In the genomic region with DNA sequence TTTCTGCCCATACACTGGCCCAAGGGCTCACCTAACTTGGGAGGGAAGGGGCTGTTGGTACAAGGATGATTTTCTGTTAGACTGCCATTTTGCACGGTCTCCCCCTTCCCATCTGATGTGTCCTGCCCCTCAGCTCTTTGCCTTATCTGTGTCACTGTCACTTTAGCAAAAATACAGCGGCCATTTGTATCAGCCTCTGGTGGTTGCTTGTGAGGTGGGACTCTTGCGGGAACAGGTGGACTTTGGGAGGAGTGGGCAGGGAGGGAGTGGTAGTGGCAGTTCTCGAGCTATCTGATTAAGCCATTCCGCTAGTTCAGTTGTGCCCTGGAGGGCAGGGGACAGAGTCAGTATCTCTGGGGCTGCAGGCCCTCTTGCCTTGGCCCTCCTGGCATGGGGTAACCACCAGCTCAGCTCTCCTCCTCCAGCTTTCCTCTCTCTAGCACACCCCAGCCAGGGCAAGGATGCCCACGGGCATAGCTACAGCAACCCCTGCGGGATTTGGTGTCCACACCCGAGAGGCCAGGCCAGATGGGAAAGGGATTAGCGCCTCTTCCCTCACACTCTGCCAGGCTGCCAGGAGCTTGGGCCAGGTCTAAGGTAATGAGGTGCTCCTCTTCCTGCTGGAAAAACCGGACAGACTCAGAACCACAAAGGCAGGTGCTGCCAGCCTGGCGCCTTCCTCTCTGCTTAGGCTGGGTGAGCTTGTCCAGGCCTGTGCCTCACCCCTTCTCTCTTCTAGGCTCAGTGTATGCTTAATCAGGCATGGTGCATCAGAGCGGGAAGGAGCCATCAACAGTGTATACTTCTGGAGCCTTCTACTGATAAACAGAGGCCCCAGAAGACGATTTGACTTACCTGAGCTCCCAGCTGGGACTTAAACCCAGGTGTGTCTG, we compare ENCODE assay signal across 13 cellular contexts. TPM values are rescaled to one million over a fixed set of nuclear protein-coding genes. Genes with fewer than 3 reads are reported as not detected.
DNase-seq lines count a peak whose midpoint lies in the region; ATAC-seq and TF ChIP-seq lines count a peak whose summit lies in the region.
"Had no signal": no experiment of that assay in that cellular context is flagged by ENCODE, and none has a peak within 500 bp of the region (broad histone marks: within the 10 kb centered on the region; RNA-seq: fewer than 3 reads in every experiment).

No MANE protein-coding gene starts in this region.

- TF ChIP-seq CTCF in epithelial cell of esophagus (IDR thresholded peaks at IDR 0.05; ENCODE audit: insufficient read depth, low read depth, low read length, missing control alignments): no peak

- no peaks in the 10 kb centered on the region for H3K27me3 Mint-ChIP-seq in activated T-cell treated with anti-CD3 and anti-CD28 coated beads, Interleukin-2, amount 50 U/mL, for 24 hours
- no peaks in the 10 kb centered on the region for H3K27me3 Mint-ChIP-seq in activated T-cell treated with anti-CD3 and anti-CD28 coated beads, Interleukin-2, amount 50 U/mL, for 4 hours (ENCODE audit: low read depth)

- no peaks in the 10 kb centered on the region for H3K9me3 Mint-ChIP-seq in activated T-cell treated with anti-CD3 and anti-CD28 coated beads, Interleukin-2, amount 50 U/mL, for 24 hours
- no peaks in the 10 kb centered on the region for H3K9me3 Mint-ChIP-seq in activated T-cell treated with anti-CD3 and anti-CD28 coated beads, Interleukin-2, amount 50 U/mL, for 4 hours

- 94% methylated on average over 13 of the region's 13 CpGs for WGBS in thymus

- H3K4me3 ChIP-seq in epithelial cell of esophagus (ENCODE audit: low read length): no peak overlapping the region
- no peak overlapping the region for H3K4me3 ChIP-seq in thymus (ENCODE audit: low read length)
- H3K4me3 ChIP-seq: hepatocyte, psoas muscle had no signal

- no peaks in the 10 kb centered on the region for H3K27me3 ChIP-seq in thymus (ENCODE audit: control insufficient read depth, insufficient read depth)
- H3K27me3 ChIP-seq: hepatocyte had no signal

- peak overlapping the region; percentile 72 for H3K27ac ChIP-seq in thymus (ENCODE audit: low read depth)
- H3K27ac ChIP-seq: hepatocyte, psoas muscle had no signal

- DNase-seq in activated T-cell treated with anti-CD3 and anti-CD28 coated beads, Interleukin-2, amount 50 U/mL, for 24 hours: no peak
- no peak for DNase-seq in activated T-cell treated with anti-CD3 and anti-CD28 coated beads, Interleukin-2, amount 50 U/mL, for 4 hours
- DNase-seq in SW480 (ENCODE audit: low spot score) (peak; percentile 36), epithelial cell of esophagus (ENCODE audit: low read depth) (peak; percentile 96), ecto neural progenitor cell (ENCODE audit: low spot score) (no peak), germinal center (ENCODE audit: low spot score) (no peak)
- DNase-seq: psoas muscle had no signal

- no peak overlapping the region for H3K4me3 Mint-ChIP-seq in activated T-cell treated with anti-CD3 and anti-CD28 coated beads, Interleukin-2, amount 50 U/mL, for 24 hours
- H3K4me3 Mint-ChIP-seq in activated T-cell treated with anti-CD3 and anti-CD28 coated beads, Interleukin-2, amount 50 U/mL, for 4 hours: no peak overlapping the region

- ATAC-seq in activated T-cell treated with anti-CD3 and anti-CD28 coated beads, Interleukin-2, amount 50 U/mL, for 4 hours: no peak
- no peak for ATAC-seq in HG02885 (IDR thresholded peaks at IDR 0.05; ENCODE audit: poor library complexity, unreplicated experiment)

- H3K36me3 ChIP-seq in thymus (ENCODE audit: control insufficient read depth, insufficient read depth): peaks cover 56% of the 10 kb centered on the region

- H3K27ac Mint-ChIP-seq in activated T-cell treated with anti-CD3 and anti-CD28 coated beads, Interleukin-2, amount 50 U/mL, for 24 hours: peak overlapping the region; percentile 53

- peaks cover 35% of the 10 kb centered on the region for H3K4me1 Mint-ChIP-seq in activated T-cell treated with anti-CD3 and anti-CD28 coated beads, Interleukin-2, amount 50 U/mL, for 24 hours (ENCODE audit: low read depth)
- H3K4me1 Mint-ChIP-seq in activated T-cell treated with anti-CD3 and anti-CD28 coated beads, Interleukin-2, amount 50 U/mL, for 4 hours (ENCODE audit: low read depth): peaks cover 26% of the 10 kb centered on the region

- H3K9me3 ChIP-seq in thymus (ENCODE audit: control insufficient read depth): no peaks in the 10 kb centered on the region
- H3K9me3 ChIP-seq: psoas muscle had no signal

- H3K36me3 Mint-ChIP-seq in activated T-cell treated with anti-CD3 and anti-CD28 coated beads, Interleukin-2, amount 50 U/mL, for 24 hours (ENCODE audit: low read depth): peaks cover 56% of the 10 kb centered on the region
- H3K36me3 Mint-ChIP-seq in activated T-cell treated with anti-CD3 and anti-CD28 coated beads, Interleukin-2, amount 50 U/mL, for 4 hours (ENCODE audit: insufficient read depth): peaks cover 17% of the 10 kb centered on the region

- H3K4me1 ChIP-seq in thymus (ENCODE audit: control insufficient read depth, insufficient read depth, low read length): peaks cover 7% of the 10 kb centered on the region

RNA-seq across cellular contexts. Expression of a gene that starts 8.7 kb away (rescaled TPM):
- total RNA-seq in activated T-cell treated with anti-CD3 and anti-CD28 coated beads, Interleukin-2, amount 50 U/mL, for 4 hours: 1 to 10 TPM; 4.0 to 5.2 (median 5.0) TPM
- 9.3 TPM for polyA plus RNA-seq in thymus

RNA-seq across cellular contexts. Expression of a gene that starts 23.0 kb away (rescaled TPM):
- total RNA-seq in activated T-cell treated with anti-CD3 and anti-CD28 coated beads, Interleukin-2, amount 50 U/mL, for 4 hours: 1 to 10 TPM in 1 of 3 donors, under 1 TPM in 2; 0.55 to 1.3 (median 0.66) TPM
- 20.9 TPM for polyA plus RNA-seq in thymus

RNA-seq across cellular contexts. Expression of a gene that starts 38.0 kb away (rescaled TPM):
- total RNA-seq in activated T-cell treated with anti-CD3 and anti-CD28 coated beads, Interleukin-2, amount 50 U/mL, for 4 hours: 100 to 1,000 TPM; 168 to 199 (median 199) TPM
- polyA plus RNA-seq in thymus: 130 TPM

RNA-seq across cellular contexts. Expression of a gene that starts 56.4 kb away (rescaled TPM):
- total RNA-seq in activated T-cell treated with anti-CD3 and anti-CD28 coated beads, Interleukin-2, amount 50 U/mL, for 4 hours: under 1 TPM in 1 of 3 donors, not detected in 2; 0.14 TPM
- 1.3 TPM for polyA plus RNA-seq in thymus
- total RNA-seq: astrocyte, M059J had no signal
- polyA plus RNA-seq: BJ, hepatocyte had no signal

Comparison
In these comparisons a context has a peak if more than half of its experiments do, and no peak if none do; other contexts are left out.
1. DNase-seq: peak in SW480 (single experiment) and epithelial cell of esophagus (single experiment); none in activated T-cell treated with anti-CD3 and anti-CD28 coated beads, Interleukin-2, amount 50 U/mL, for 24 hours (single experiment), activated T-cell treated with anti-CD3 and anti-CD28 coated beads, Interleukin-2, amount 50 U/mL, for 4 hours (single experiment), ecto neural progenitor cell (single experiment) and germinal center (single experiment).